ENCODE assay signal across 15 cellular contexts in the genomic region with DNA sequence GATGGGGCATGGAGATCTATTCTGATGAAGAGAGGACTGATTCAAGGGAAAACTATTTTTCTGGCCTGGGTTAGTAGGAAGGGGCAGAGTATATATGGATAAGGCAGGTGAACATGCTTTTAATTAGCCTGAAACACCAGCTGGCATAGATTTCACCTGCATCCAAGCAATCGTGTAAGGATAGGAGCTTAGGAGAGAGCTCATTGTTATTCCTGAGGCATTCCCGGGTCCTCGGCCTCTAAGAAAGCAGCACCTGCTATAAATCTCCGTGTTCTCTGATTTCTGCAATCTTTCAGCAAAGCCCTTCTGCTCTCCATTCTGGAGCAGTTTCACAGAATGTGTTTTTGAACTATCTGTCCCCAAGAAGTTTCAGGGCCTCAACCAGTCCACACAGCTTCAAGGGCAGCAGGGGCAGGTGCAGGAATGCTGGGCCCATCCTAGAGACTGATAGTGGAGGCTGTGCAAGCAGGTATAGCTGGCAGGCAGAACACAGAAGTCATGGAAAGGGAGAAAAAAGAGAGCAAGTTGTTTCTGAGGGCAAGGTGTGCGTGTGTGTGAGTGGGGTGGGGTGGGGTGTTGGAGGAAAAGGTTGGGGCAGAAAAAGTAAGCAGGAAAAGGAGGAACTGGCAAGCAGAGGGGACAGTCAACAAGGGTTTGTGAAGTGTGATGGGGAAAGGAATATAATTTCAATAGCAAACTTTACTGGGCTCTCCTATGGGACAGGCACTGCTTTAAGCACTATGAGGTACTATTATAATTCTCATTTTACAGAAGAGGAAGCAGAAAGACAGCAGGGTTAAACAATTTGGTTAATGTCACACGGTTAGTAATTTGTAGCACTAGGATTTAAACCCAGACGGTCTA.
DNase-seq lines count a peak whose midpoint lies in the region; ATAC-seq and TF ChIP-seq lines count a peak whose summit lies in the region.
"Had no signal": no experiment of that assay in that cellular context is flagged by ENCODE, and none has a peak within 500 bp of the region (broad histone marks: within the 10 kb centered on the region; RNA-seq: fewer than 3 reads in every experiment).

No MANE protein-coding gene starts in this region.

- no peak for ATAC-seq in activated naive CD8-positive, alpha-beta T cell treated with anti-CD3 and anti-CD28 coated beads, Interleukin-2, amount 10 ng/mL, durations not matched to agents 7 days and 5 days (ENCODE audit: low read depth)
- no peak for ATAC-seq in activated naive CD8-positive, alpha-beta T cell treated with anti-CD3 and anti-CD28 coated beads, Interleukin-2, amount 50 U/mL, for 24 hours
- no peak for ATAC-seq in stimulated activated memory B cell treated with anti-CD40 and anti-IgM and Interleukin-4, amounts not matched to agents 10 μg/mL and 1 μg/mL and 100 μg/mL, for 72 hours
- ATAC-seq in HG03045 (IDR thresholded peaks at IDR 0.05; ENCODE audit: unreplicated experiment) = no peak
- ATAC-seq: GM12878, HCT116 had no signal

- no peaks in the 10 kb centered on the region for H3K9me3 Mint-ChIP-seq in activated naive CD8-positive, alpha-beta T cell treated with anti-CD3 and anti-CD28 coated beads, Interleukin-2, amount 10 ng/mL, durations not matched to agents 7 days and 5 days
- no peaks in the 10 kb centered on the region for H3K9me3 Mint-ChIP-seq in activated naive CD8-positive, alpha-beta T cell treated with anti-CD3 and anti-CD28 coated beads, Interleukin-2, amount 50 U/mL, for 24 hours
- H3K9me3 Mint-ChIP-seq in stimulated activated memory B cell treated with anti-CD40 and anti-IgM and Interleukin-4, amounts not matched to agents 10 μg/mL and 1 μg/mL and 100 μg/mL, for 72 hours = no peaks in the 10 kb centered on the region
- H3K9me3 Mint-ChIP-seq: CD4-positive, alpha-beta T cell; IgD-negative memory B cell had no signal

- H3K27me3 ChIP-seq in Karpas-422 (ENCODE audit: low read length) (no peaks in the 10 kb centered on the region), WERI-Rb-1 (ENCODE audit: insufficient read depth, low read depth, severe bottlenecking) (no peaks in the 10 kb centered on the region)

- H3K4me1 Mint-ChIP-seq in activated naive CD8-positive, alpha-beta T cell treated with anti-CD3 and anti-CD28 coated beads, Interleukin-2, amount 10 ng/mL, durations not matched to agents 7 days and 5 days = no peaks in the 10 kb centered on the region
- no peaks in the 10 kb centered on the region for H3K4me1 Mint-ChIP-seq in activated naive CD8-positive, alpha-beta T cell treated with anti-CD3 and anti-CD28 coated beads, Interleukin-2, amount 50 U/mL, for 24 hours
- H3K4me1 Mint-ChIP-seq in stimulated activated memory B cell treated with anti-CD40 and anti-IgM and Interleukin-4, amounts not matched to agents 10 μg/mL and 1 μg/mL and 100 μg/mL, for 72 hours = no peaks in the 10 kb centered on the region
- H3K4me1 Mint-ChIP-seq: B cell, IgD-negative memory B cell had no signal

- H2AFZ ChIP-seq in Karpas-422 (ENCODE audit: low read length) = no peak overlapping the region

- POLR2A ChIA-PET in activated naive CD8-positive, alpha-beta T cell treated with anti-CD3 and anti-CD28 coated beads, Interleukin-2, amount 10 ng/mL, durations not matched to agents 7 days and 5 days (lab: Charles Lee) = no interaction called here

- H3K36me3 Mint-ChIP-seq in activated naive CD8-positive, alpha-beta T cell treated with anti-CD3 and anti-CD28 coated beads, Interleukin-2, amount 10 ng/mL, durations not matched to agents 7 days and 5 days = no peaks in the 10 kb centered on the region
- H3K36me3 Mint-ChIP-seq in activated naive CD8-positive, alpha-beta T cell treated with anti-CD3 and anti-CD28 coated beads, Interleukin-2, amount 50 U/mL, for 24 hours (ENCODE audit: low read depth) = no peaks in the 10 kb centered on the region
- H3K36me3 Mint-ChIP-seq in stimulated activated memory B cell treated with anti-CD40 and anti-IgM and Interleukin-4, amounts not matched to agents 10 μg/mL and 1 μg/mL and 100 μg/mL, for 72 hours = no peaks in the 10 kb centered on the region
- H3K36me3 Mint-ChIP-seq: IgD-negative memory B cell had no signal

- peak overlapping the region; percentile 98 for H3K27ac ChIP-seq in Karpas-422 (ENCODE audit: low read length)
- H3K27ac ChIP-seq in WERI-Rb-1 = peak overlapping the region; percentile 79

- no peaks in the 10 kb centered on the region for H3K27me3 Mint-ChIP-seq in activated naive CD8-positive, alpha-beta T cell treated with anti-CD3 and anti-CD28 coated beads, Interleukin-2, amount 10 ng/mL, durations not matched to agents 7 days and 5 days
- no peaks in the 10 kb centered on the region for H3K27me3 Mint-ChIP-seq in activated naive CD8-positive, alpha-beta T cell treated with anti-CD3 and anti-CD28 coated beads, Interleukin-2, amount 50 U/mL, for 24 hours
- H3K27me3 Mint-ChIP-seq in stimulated activated memory B cell treated with anti-CD40 and anti-IgM and Interleukin-4, amounts not matched to agents 10 μg/mL and 1 μg/mL and 100 μg/mL, for 72 hours = no peaks in the 10 kb centered on the region
- H3K27me3 Mint-ChIP-seq: B cell; CD4-positive, alpha-beta T cell; IgD-negative memory B cell had no signal

- H3K4me3 Mint-ChIP-seq in activated naive CD8-positive, alpha-beta T cell treated with anti-CD3 and anti-CD28 coated beads, Interleukin-2, amount 10 ng/mL, durations not matched to agents 7 days and 5 days = no peak overlapping the region
- H3K4me3 Mint-ChIP-seq in activated naive CD8-positive, alpha-beta T cell treated with anti-CD3 and anti-CD28 coated beads, Interleukin-2, amount 50 U/mL, for 24 hours = no peak overlapping the region
- H3K4me3 Mint-ChIP-seq in stimulated activated memory B cell treated with anti-CD40 and anti-IgM and Interleukin-4, amounts not matched to agents 10 μg/mL and 1 μg/mL and 100 μg/mL, for 72 hours = no peak overlapping the region
- H3K4me3 Mint-ChIP-seq: B cell; CD4-positive, alpha-beta T cell; IgD-negative memory B cell had no signal

- peak overlapping the region; percentile 66 for H3K4me2 ChIP-seq in Karpas-422 (ENCODE audit: low read depth, low read length, poor library complexity, severe bottlenecking)

- peaks cover 93% of the 10 kb centered on the region for H3K4me1 ChIP-seq in Karpas-422 (ENCODE audit: low read length)

- no peak for TF ChIP-seq CTCF in WERI-Rb-1 (IDR thresholded peaks at IDR 0.05; ENCODE audit: low read depth, low read length)

- H3K27ac Mint-ChIP-seq in activated naive CD8-positive, alpha-beta T cell treated with anti-CD3 and anti-CD28 coated beads, Interleukin-2, amount 10 ng/mL, durations not matched to agents 7 days and 5 days = peak overlapping the region; percentile 17
- H3K27ac Mint-ChIP-seq in activated naive CD8-positive, alpha-beta T cell treated with anti-CD3 and anti-CD28 coated beads, Interleukin-2, amount 50 U/mL, for 24 hours = no peak overlapping the region
- no peak overlapping the region for H3K27ac Mint-ChIP-seq in stimulated activated memory B cell treated with anti-CD40 and anti-IgM and Interleukin-4, amounts not matched to agents 10 μg/mL and 1 μg/mL and 100 μg/mL, for 72 hours
- H3K27ac Mint-ChIP-seq: B cell; CD4-positive, alpha-beta T cell; IgD-negative memory B cell had no signal

- H3K36me3 ChIP-seq in Karpas-422 (ENCODE audit: insufficient read depth, low read length) (no peaks in the 10 kb centered on the region), WERI-Rb-1 (no peaks in the 10 kb centered on the region)

- no peaks in the 10 kb centered on the region for H4K20me1 ChIP-seq in Karpas-422 (ENCODE audit: insufficient read depth, low read depth, low read length)

- H3K79me2 ChIP-seq in Karpas-422 (ENCODE audit: low read length) = no peaks in the 10 kb centered on the region

- H3K9me3 ChIP-seq in Karpas-422 (ENCODE audit: low read length) (no peaks in the 10 kb centered on the region), WERI-Rb-1 (ENCODE audit: severe bottlenecking) (no peaks in the 10 kb centered on the region)

- DNase-seq in activated naive CD8-positive, alpha-beta T cell treated with anti-CD3 and anti-CD28 coated beads, Interleukin-2, amount 10 ng/mL, durations not matched to agents 7 days and 5 days = no peak
- no peak for DNase-seq in activated naive CD8-positive, alpha-beta T cell treated with anti-CD3 and anti-CD28 coated beads, Interleukin-2, amount 50 U/mL, for 24 hours
- DNase-seq in Karpas-422 (peak; percentile 96), WERI-Rb-1 (peak; percentile 58), islet precursor cell (no peak)
- DNase-seq: C1 segment of cervical spinal cord; Calu3; CD4-positive, alpha-beta T cell; DMS 273 treated with DMSO at 0.1 percent for 48 hours had no signal

- peak overlapping the region; percentile 29 for H3K4me3 ChIP-seq in Karpas-422 (ENCODE audit: low read length)
- H3K4me3 ChIP-seq in WERI-Rb-1 (ENCODE audit: low read depth, low read length) = peak overlapping the region; percentile 11; the same call in 1 of the 2 replicates
- H3K4me3 ChIP-seq: GM12878 had no signal

- no peaks in the 10 kb centered on the region for H3K9me2 ChIP-seq in Karpas-422 (replicated peaks; ENCODE audit: insufficient read depth, low read length)

- H3K9ac ChIP-seq in Karpas-422 (ENCODE audit: low read length) = peak overlapping the region; percentile 80

Comparison
In these comparisons a context has a peak if more than half of its experiments do, and no peak if none do; other contexts are left out.
1. DNase-seq: peak in Karpas-422 (single experiment) and WERI-Rb-1 (single experiment); none in activated naive CD8-positive, alpha-beta T cell treated with anti-CD3 and anti-CD28 coated beads, Interleukin-2, amount 10 ng/mL, durations not matched to agents 7 days and 5 days (single experiment), activated naive CD8-positive, alpha-beta T cell treated with anti-CD3 and anti-CD28 coated beads, Interleukin-2, amount 50 U/mL, for 24 hours (single experiment) and islet precursor cell (single experiment).